Comparison of ENCODE assay signal across 14 cellular contexts in the genomic region with DNA sequence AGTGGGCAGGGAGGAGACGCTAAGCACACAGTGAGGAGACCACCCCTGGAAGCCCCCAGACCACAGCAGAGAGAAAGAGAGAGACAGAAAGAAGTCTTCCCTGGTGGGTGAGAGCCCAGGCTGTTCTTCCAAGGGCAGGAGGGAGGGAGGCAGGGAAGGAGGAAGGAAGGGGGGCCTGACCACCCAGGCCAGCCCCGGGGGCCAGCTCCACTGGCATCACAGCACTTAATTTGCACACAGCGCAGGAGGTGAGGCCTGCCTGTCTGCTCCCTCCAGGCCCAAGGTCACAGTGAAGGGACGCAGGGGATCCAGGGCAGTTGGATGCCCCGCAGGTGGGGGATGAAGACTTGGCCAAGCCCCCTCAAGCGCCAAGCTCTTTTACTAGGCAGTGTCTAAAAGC.
"Had no signal": no experiment of that assay in that cellular context is flagged by ENCODE, and none has a peak within 500 bp of the region (broad histone marks: within the 10 kb centered on the region; RNA-seq: fewer than 3 reads in every experiment).

No MANE protein-coding gene starts in this region.

- H3K4me3 ChIP-seq: esophagus muscularis mucosa, ovary, thoracic aorta had no signal

- H3K4me1 Mint-ChIP-seq: immature natural killer cell; memory B cell; stimulated activated naive CD8-positive, alpha-beta T cell treated with anti-CD3 and anti-CD28 coated beads, Interleukin-15, amount 100 ng/mL, for 72 hours had no signal

- DNase-seq: activated CD4-positive, CD25-positive, alpha-beta regulatory T cell; amygdala; immature natural killer cell; left cardiac atrium; stimulated activated CD4-positive, alpha-beta T cell treated with anti-CD3 and anti-CD28 coated beads, Interleukin-4, amount 100 ng/mL, for 4 hours; stimulated activated naive CD8-positive, alpha-beta T cell treated with anti-CD3 and anti-CD28 coated beads, Interleukin-15, amount 100 ng/mL, for 72 hours; T-helper 17 cell had no signal

- H3K4me3 Mint-ChIP-seq: activated naive CD8-positive, alpha-beta T cell; immature natural killer cell; memory B cell; natural killer cell treated with Interleukin-12 subunit alpha and Interleukin-12 subunit beta and Interleukin-15 and Interleukin-18, amount 100 ng/mL, for 72 hours; stimulated activated naive CD8-positive, alpha-beta T cell treated with anti-CD3 and anti-CD28 coated beads, Interleukin-15, amount 100 ng/mL, for 72 hours; T-helper 17 cell had no signal

- FAIRE-seq: endometrium had no signal

- ATAC-seq: left cardiac atrium; natural killer cell treated with Interleukin-12 subunit alpha and Interleukin-12 subunit beta and Interleukin-15 and Interleukin-18, amount 100 ng/mL, for 72 hours; stimulated activated naive CD8-positive, alpha-beta T cell treated with anti-CD3 and anti-CD28 coated beads, Interleukin-15, amount 100 ng/mL, for 72 hours; T-helper 17 cell had no signal

- H3K27ac ChIP-seq: esophagus muscularis mucosa, thoracic aorta had no signal

- H3K36me3 ChIP-seq: esophagus muscularis mucosa, ovary, thoracic aorta had no signal

- H3K27me3 ChIP-seq: ovary had no signal

- H3K27me3 Mint-ChIP-seq: activated naive CD8-positive, alpha-beta T cell; natural killer cell treated with Interleukin-12 subunit alpha and Interleukin-12 subunit beta and Interleukin-15 and Interleukin-18, amount 100 ng/mL, for 72 hours; stimulated activated naive CD8-positive, alpha-beta T cell treated with anti-CD3 and anti-CD28 coated beads, Interleukin-15, amount 100 ng/mL, for 72 hours; T-helper 17 cell had no signal

- H3K27ac Mint-ChIP-seq: activated naive CD8-positive, alpha-beta T cell; immature natural killer cell; memory B cell; natural killer cell treated with Interleukin-12 subunit alpha and Interleukin-12 subunit beta and Interleukin-15 and Interleukin-18, amount 100 ng/mL, for 72 hours; T-helper 17 cell had no signal

- H3K9me3 ChIP-seq: ovary, thoracic aorta had no signal

- H3K9me3 Mint-ChIP-seq: immature natural killer cell; memory B cell; natural killer cell treated with Interleukin-12 subunit alpha and Interleukin-12 subunit beta and Interleukin-15 and Interleukin-18, amount 100 ng/mL, for 72 hours; stimulated activated naive CD8-positive, alpha-beta T cell treated with anti-CD3 and anti-CD28 coated beads, Interleukin-15, amount 100 ng/mL, for 72 hours had no signal

- H3K36me3 Mint-ChIP-seq: activated naive CD8-positive, alpha-beta T cell; immature natural killer cell; memory B cell; natural killer cell treated with Interleukin-12 subunit alpha and Interleukin-12 subunit beta and Interleukin-15 and Interleukin-18, amount 100 ng/mL, for 72 hours had no signal
